Comparison of ENCODE assay signal across 9 cellular contexts in genomic region chr7:55409474-55410225, GRCh38. TPM values are rescaled to one million over a fixed set of nuclear protein-coding genes. Genes with fewer than 3 reads are reported as not detected.
DNase-seq lines count a peak whose midpoint lies in the region; ATAC-seq and TF ChIP-seq lines count a peak whose summit lies in the region.
"Had no signal": no experiment of that assay in that cellular context is flagged by ENCODE, and none has a peak within 500 bp of the region (broad histone marks: within the 10 kb centered on the region; RNA-seq: fewer than 3 reads in every experiment).

No MANE protein-coding gene starts in this region.

- H3K27ac ChIP-seq in vagina: no peak overlapping the region
- H3K27ac ChIP-seq: thoracic aorta had no signal

- no peak for TF ChIP-seq CTCF in vagina (IDR thresholded peaks at IDR 0.05)

- H3K36me3 ChIP-seq in vagina: peaks cover 0 to 4% of the 10 kb centered on the region in 2 donors
- H3K36me3 ChIP-seq: thoracic aorta had no signal

- no peaks in the 10 kb centered on the region for H3K27me3 ChIP-seq in vagina

- ATAC-seq in HG02610 (IDR thresholded peaks at IDR 0.05; ENCODE audit: unreplicated experiment): peak; percentile 87

- intact Hi-C loops in vagina (cut with DNase I): loop anchor here (10.0 kb wide), 1 partner anchor 635 kb away; no protein-coding TSS in a partner anchor

- no peak overlapping the region for H3K4me3 ChIP-seq in vagina
- H3K4me3 ChIP-seq: thoracic aorta had no signal

- TF ChIP-seq POLR2A in vagina (IDR thresholded peaks at IDR 0.05): no peak

- DNase-seq in ELR (ENCODE audit: low read depth) (peak; percentile 45), NCI-H510A (lab: John Stamatoyannopoulos, UW) (peak; percentile 10), left kidney (ENCODE audit: low read depth, low spot score) (peak; percentile 35), vagina (ENCODE audit: extremely low spot score in 2 of 2) (no peak), C1 segment of cervical spinal cord (lab: John Stamatoyannopoulos, UW) (no peak), NCI-H226 (no peak), 8988T (no peak)

- H3K4me1 ChIP-seq in vagina: no peaks in the 10 kb centered on the region

- H3K9me3 ChIP-seq in vagina: no peaks in the 10 kb centered on the region
- H3K9me3 ChIP-seq: thoracic aorta had no signal

RNA-seq across cellular contexts. Expression of gene LANCL2, which starts 44.5 kb away (rescaled TPM):
- total RNA-seq in vagina: 7.6 TPM

Comparison
In these comparisons a context has a peak if more than half of its experiments do, and no peak if none do; other contexts are left out.
1. DNase-seq: peak in ELR (single experiment), NCI-H510A (single experiment) and left kidney (single experiment); none in vagina (0 of 2), C1 segment of cervical spinal cord (0 of 14), NCI-H226 (single experiment) and 8988T (single experiment).